In the genomic region with DNA sequence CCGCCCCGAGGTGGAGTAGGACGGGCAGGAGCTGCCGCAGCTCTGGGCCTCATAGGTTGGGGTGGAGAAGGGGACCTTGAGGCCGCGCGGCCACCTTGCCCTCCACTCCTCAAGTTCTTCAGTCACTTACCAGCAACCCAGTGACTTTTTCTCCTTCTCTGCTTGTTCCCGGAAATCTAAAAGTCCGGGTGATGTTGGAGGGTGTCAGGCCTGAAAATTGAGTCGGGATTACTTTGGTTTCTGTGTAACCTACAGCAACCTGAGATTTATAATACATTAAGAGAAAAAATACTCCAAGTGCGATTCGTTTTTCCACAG, we compare ENCODE assay signal across 8 cellular contexts. TPM values are rescaled to one million over a fixed set of nuclear protein-coding genes. Genes with fewer than 3 reads are reported as not detected.
A peak's percentile ranks its signal among the peaks of the same experiment; 100 is the strongest.
DNase-seq lines count a peak whose midpoint lies in the region; ATAC-seq, FAIRE-seq and TF ChIP-seq lines count a peak whose summit lies in the region.

No MANE protein-coding gene starts in this region.

- peaks cover 17% of the 10 kb centered on the region for H3K4me1 Mint-ChIP-seq in progenitor cell of endocrine pancreas (ENCODE audit: low read depth)

- H3K4me3 Mint-ChIP-seq in progenitor cell of endocrine pancreas (ENCODE audit: low read depth) = peak overlapping the region; percentile 92

- peaks cover 25% of the 10 kb centered on the region; the same call in 1 of the 2 replicates for H3K36me3 ChIP-seq in DND-41 (ENCODE audit: insufficient read depth, low read length)
- peaks cover 26% of the 10 kb centered on the region for H3K36me3 ChIP-seq in SK-N-MC (ENCODE audit: insufficient read depth, low read length)

- H3K27me3 Mint-ChIP-seq in progenitor cell of endocrine pancreas = peaks cover 4% of the 10 kb centered on the region

- peaks cover 4% of the 10 kb centered on the region for H3K36me3 Mint-ChIP-seq in progenitor cell of endocrine pancreas (ENCODE audit: insufficient read depth)

- H3K9me3 ChIP-seq in DND-41 (ENCODE audit: insufficient read depth, low read length, severe bottlenecking) (no peaks in the 10 kb centered on the region), SK-N-MC (ENCODE audit: low read depth, low read length) (no peaks in the 10 kb centered on the region)

- intact Hi-C loops in head of caudate nucleus (cut with DNase I) = no loop called here

- no peaks in the 10 kb centered on the region for H3K27me3 ChIP-seq in DND-41 (ENCODE audit: insufficient read depth, low read length, poor library complexity)

- H3K9me3 Mint-ChIP-seq in progenitor cell of endocrine pancreas (ENCODE audit: low read depth) = no peaks in the 10 kb centered on the region

- H2AFZ ChIP-seq in DND-41 (ENCODE audit: low read depth, low read length) = peak overlapping the region; percentile 99

- FAIRE-seq in RCC 7860 (lab: Jason Lieb, UNC) = no peak

- H3K4me3 ChIP-seq in DND-41 (ENCODE audit: low read depth in 1 of 2, low read length in 2 of 2) (peak overlapping the region; percentile 70 to 95), SK-N-MC (peak overlapping the region; percentile 84), fibroblast of mammary gland (ENCODE audit: control insufficient read depth, low read depth, low read length) (peak overlapping the region; percentile 98)

- TF ChIP-seq CTCF in DND-41 (IDR thresholded peaks at IDR 0.05; ENCODE audit: borderline replicate concordance, extremely low read depth, low read length, poor library complexity, severe bottlenecking) (no peak), fibroblast of mammary gland (conservative IDR thresholded peaks at IDR 0.05; ENCODE audit: control insufficient read depth, insufficient read depth, low read depth, low read length) (no peak), progenitor cell of endocrine pancreas (IDR thresholded peaks at IDR 0.05; ENCODE audit: unreplicated experiment) (no peak)

- H3K4me2 ChIP-seq in DND-41 (ENCODE audit: insufficient read depth, low read length) = peak overlapping the region; percentile 71

- peak overlapping the region; percentile 84 for H3K27ac ChIP-seq in DND-41 (ENCODE audit: low read length)
- peak overlapping the region; percentile 63 for H3K27ac ChIP-seq in SK-N-MC

- no peak for ATAC-seq in DND-41 (ENCODE audit: insufficient read depth, low read depth)

- peaks cover 65% of the 10 kb centered on the region for H3K79me2 ChIP-seq in DND-41 (ENCODE audit: insufficient read depth, low read length)

- H3K9ac ChIP-seq in DND-41 (ENCODE audit: low read depth, low read length) (peak overlapping the region; percentile 83), SK-N-MC (ENCODE audit: insufficient read length) (peak overlapping the region; percentile 94)

- DNase-seq in DND-41 (no peak), SK-N-MC (ENCODE audit: low read depth, low spot score) (no peak), fibroblast of mammary gland (ENCODE audit: low read depth) (no peak), progenitor cell of endocrine pancreas (ENCODE audit: low spot score, unreplicated experiment) (no peak), head of caudate nucleus (no peak), NCI-H345 treated with DMSO at 0.1 percent for 48 hours (lab: John Stamatoyannopoulos, UW; ENCODE audit: unreplicated experiment) (no peak), DMS153 treated with DMSO at 0.1 percent for 48 hours (lab: John Stamatoyannopoulos, UW; ENCODE audit: unreplicated experiment) (no peak), RCC 7860 (ENCODE audit: low spot score) (no peak)

- H3K27ac Mint-ChIP-seq in progenitor cell of endocrine pancreas = peak overlapping the region; percentile 99

- peaks cover 22% of the 10 kb centered on the region; the same call in 1 of the 2 replicates for H4K20me1 ChIP-seq in DND-41 (ENCODE audit: insufficient read depth, low read length)

- peaks cover 37% of the 10 kb centered on the region for H3K4me1 ChIP-seq in DND-41 (ENCODE audit: insufficient read depth, low read length)

RNA-seq across cellular contexts. Expression of gene RWDD1, which starts 0.3 kb away (rescaled TPM):
- total RNA-seq in progenitor cell of endocrine pancreas = 35.8 and 36.2 TPM in 2 replicates

RNA-seq across cellular contexts. Expression of gene CALHM4, which starts 18.1 kb away (rescaled TPM):
- not detected in 2 replicates for total RNA-seq in progenitor cell of endocrine pancreas

RNA-seq across cellular contexts. Expression of gene TRAPPC3L, which starts 26.2 kb away (rescaled TPM):
- total RNA-seq in progenitor cell of endocrine pancreas = not detected in 2 replicates

RNA-seq across cellular contexts. Expression of gene RSPH4A, which starts 44.6 kb away (rescaled TPM):
- 5.4 and 6.3 TPM in 2 replicates for total RNA-seq in progenitor cell of endocrine pancreas
